In genomic region chr14:32189806-32190205, GRCh38 we compare ENCODE assay signal across 15 cellular contexts. TPM values are rescaled to one million over a fixed set of nuclear protein-coding genes. Genes with fewer than 3 reads are reported as not detected.
DNase-seq lines count a peak whose midpoint lies in the region; ATAC-seq and TF ChIP-seq lines count a peak whose summit lies in the region.
"Had no signal": no experiment of that assay in that cellular context is flagged by ENCODE, and none has a peak within 500 bp of the region (broad histone marks: within the 10 kb centered on the region; RNA-seq: fewer than 3 reads in every experiment).

No MANE protein-coding gene starts in this region.

- ATAC-seq in activated naive CD8-positive, alpha-beta T cell treated with anti-CD3 and anti-CD28 coated beads, Interleukin-2, amount 10 ng/mL, durations not matched to agents 7 days and 5 days (ENCODE audit: low read depth) = no peak
- no peak for ATAC-seq in GM23338

- intact Hi-C loops in spleen (cut with DNase I; ENCODE audit: low total_unique reads) = no loop called here

- H3K27ac ChIP-seq in spleen (peak overlapping the region in 5 of 8 donors; percentile 47 to 66 (median 60)), GM23338 (ENCODE audit: low read depth) (no peak overlapping the region)
- H3K27ac ChIP-seq: GM23248 had no signal

- H3K36me3 Mint-ChIP-seq in activated naive CD8-positive, alpha-beta T cell treated with anti-CD3 and anti-CD28 coated beads, Interleukin-2, amount 10 ng/mL, durations not matched to agents 7 days and 5 days = peaks cover 3% of the 10 kb centered on the region
- no peaks in the 10 kb centered on the region for H3K36me3 Mint-ChIP-seq in activated naive CD8-positive, alpha-beta T cell treated with anti-CD3 and anti-CD28 coated beads for 36 hours
- 0 out of 3 replicates have a peak, but pooled peaks cover 3% of the 10 kb centered on the region for H3K36me3 Mint-ChIP-seq in GM23338 (ENCODE audit: low read depth)
- no peaks in the 10 kb centered on the region for H3K36me3 Mint-ChIP-seq in type B pancreatic cell

- no peak overlapping the region for H2AFZ ChIP-seq in GM23338
- H2AFZ ChIP-seq: GM23248 had no signal

- H3K4me3 ChIP-seq in spleen (no peak overlapping the region), GM23338 (no peak overlapping the region)
- H3K4me3 ChIP-seq: GM23248 had no signal

- TF ChIP-seq POLR2A in spleen (IDR thresholded peaks at IDR 0.05) = no peak

- WGBS in spleen, 5 donors = 48 to 70% (median 64%) methylated on average over 1 of the region's 1 CpG

- DNase-seq in activated naive CD8-positive, alpha-beta T cell treated with anti-CD3 and anti-CD28 coated beads, Interleukin-2, amount 10 ng/mL, durations not matched to agents 7 days and 5 days = no peak
- no peak for DNase-seq in activated naive CD8-positive, alpha-beta T cell treated with anti-CD3 and anti-CD28 coated beads for 36 hours
- DNase-seq in OCI-M1 (lab: John Stamatoyannopoulos, UW) (peak; percentile 34), spleen (no peak), GM23338 (ENCODE audit: low spot score) (no peak), type B pancreatic cell (ENCODE audit: extremely low spot score, unreplicated experiment) (no peak)
- no peak for DNase-seq in activated naive CD4-positive, alpha-beta T cell (lab: John Stamatoyannopoulos, UW)
- DNase-seq: 8988T; C1 segment of cervical spinal cord; Calu3; CD4-positive, alpha-beta T cell; DMS 273 treated with DMSO at 0.1 percent for 48 hours; GM23248; H7 had no signal

- H3K9me3 Mint-ChIP-seq in activated naive CD8-positive, alpha-beta T cell treated with anti-CD3 and anti-CD28 coated beads, Interleukin-2, amount 10 ng/mL, durations not matched to agents 7 days and 5 days = peaks cover 4% of the 10 kb centered on the region
- H3K9me3 Mint-ChIP-seq in activated naive CD8-positive, alpha-beta T cell treated with anti-CD3 and anti-CD28 coated beads for 36 hours = peaks cover 4% of the 10 kb centered on the region
- H3K9me3 Mint-ChIP-seq in GM23338 = peaks cover 14% of the 10 kb centered on the region
- H3K9me3 Mint-ChIP-seq in type B pancreatic cell = peaks cover 6% of the 10 kb centered on the region

- H3F3A ChIP-seq in GM23338 (replicated peaks; ENCODE audit: low read depth) = no peaks in the 10 kb centered on the region

- H3K4me2 ChIP-seq in GM23338 = no peak overlapping the region

- H3K4me1 ChIP-seq in spleen (peaks cover 0 to 35% (median 10%) of the 10 kb centered on the region in 6 donors), GM23338 (ENCODE audit: insufficient read depth) (no peaks in the 10 kb centered on the region)

- TF ChIP-seq CTCF in spleen (IDR thresholded peaks at IDR 0.05 in 8 of 11, conservative IDR thresholded peaks at IDR 0.05 in 3 of 11) = no peak
- TF ChIP-seq CTCF in GM23338 (conservative IDR thresholded peaks at IDR 0.05; ENCODE audit: low read depth in 2 of 2) = no peak
- TF ChIP-seq CTCF in type B pancreatic cell (conservative IDR thresholded peaks at IDR 0.05) = no peak

- peaks cover 6% of the 10 kb centered on the region for H3K4me1 Mint-ChIP-seq in activated naive CD8-positive, alpha-beta T cell treated with anti-CD3 and anti-CD28 coated beads, Interleukin-2, amount 10 ng/mL, durations not matched to agents 7 days and 5 days
- H3K4me1 Mint-ChIP-seq in activated naive CD8-positive, alpha-beta T cell treated with anti-CD3 and anti-CD28 coated beads for 36 hours = peaks cover 14% of the 10 kb centered on the region
- H3K4me1 Mint-ChIP-seq in GM23338 (no peaks in the 10 kb centered on the region), type B pancreatic cell (ENCODE audit: unreplicated experiment) (no peaks in the 10 kb centered on the region)

- no peaks in the 10 kb centered on the region for H3K27me3 ChIP-seq in spleen (replicated peaks in 1 of 7)
- H3K27me3 ChIP-seq in GM23338 (ENCODE audit: insufficient read depth) = no peaks in the 10 kb centered on the region

- peaks cover 4% of the 10 kb centered on the region for H3K27me3 Mint-ChIP-seq in activated naive CD8-positive, alpha-beta T cell treated with anti-CD3 and anti-CD28 coated beads, Interleukin-2, amount 10 ng/mL, durations not matched to agents 7 days and 5 days
- peaks cover 9% of the 10 kb centered on the region for H3K27me3 Mint-ChIP-seq in activated naive CD8-positive, alpha-beta T cell treated with anti-CD3 and anti-CD28 coated beads for 36 hours
- H3K27me3 Mint-ChIP-seq in GM23338 (ENCODE audit: insufficient read depth, low read depth, poor library complexity) (no peaks in the 10 kb centered on the region), type B pancreatic cell (no peaks in the 10 kb centered on the region)
- H3K27me3 Mint-ChIP-seq: CD4-positive, alpha-beta T cell had no signal

- no peak overlapping the region for H3K27ac Mint-ChIP-seq in activated naive CD8-positive, alpha-beta T cell treated with anti-CD3 and anti-CD28 coated beads, Interleukin-2, amount 10 ng/mL, durations not matched to agents 7 days and 5 days
- no peak overlapping the region for H3K27ac Mint-ChIP-seq in activated naive CD8-positive, alpha-beta T cell treated with anti-CD3 and anti-CD28 coated beads for 36 hours
- no peak overlapping the region for H3K27ac Mint-ChIP-seq in GM23338
- H3K27ac Mint-ChIP-seq in type B pancreatic cell = no peak overlapping the region
- H3K27ac Mint-ChIP-seq: CD4-positive, alpha-beta T cell had no signal

- POLR2A ChIA-PET in activated naive CD8-positive, alpha-beta T cell treated with anti-CD3 and anti-CD28 coated beads, Interleukin-2, amount 10 ng/mL, durations not matched to agents 7 days and 5 days (lab: Charles Lee) = no interaction called here

- 0 out of 2 replicates have a peak, but pooled peaks cover 3% of the 10 kb centered on the region for H3K9me2 ChIP-seq in GM23338 (ENCODE audit: insufficient read depth)

- peak overlapping the region; percentile 31 for H3K4me3 Mint-ChIP-seq in activated naive CD8-positive, alpha-beta T cell treated with anti-CD3 and anti-CD28 coated beads, Interleukin-2, amount 10 ng/mL, durations not matched to agents 7 days and 5 days
- no peak overlapping the region for H3K4me3 Mint-ChIP-seq in activated naive CD8-positive, alpha-beta T cell treated with anti-CD3 and anti-CD28 coated beads for 36 hours
- H3K4me3 Mint-ChIP-seq in GM23338 (no peak overlapping the region), type B pancreatic cell (no peak overlapping the region)
- H3K4me3 Mint-ChIP-seq: CD4-positive, alpha-beta T cell had no signal

- H3K9me3 ChIP-seq in spleen = peaks cover 0 to 11% (median 8%) of the 10 kb centered on the region in 8 donors

- H4K20me1 ChIP-seq in GM23338 (replicated peaks; ENCODE audit: insufficient read depth) = no peaks in the 10 kb centered on the region

- H3K79me2 ChIP-seq in GM23338 (replicated peaks; ENCODE audit: insufficient read depth) = no peaks in the 10 kb centered on the region

- H3K36me3 ChIP-seq in spleen (no peaks in the 10 kb centered on the region), GM23338 (ENCODE audit: insufficient read depth) (no peaks in the 10 kb centered on the region; the same call in none of the 2 replicates)

TF ChIP-seq in GM23338, 12 proteins besides CTCF, POLR2A, EP300 and RAD21 (continues in another document):
- no peak for TF ChIP-seq EZH2 (IDR thresholded peaks at IDR 0.05; ENCODE audit: low read depth, unreplicated experiment)
- TF ChIP-seq STAT1 (IDR thresholded peaks at IDR 0.05; ENCODE audit: unreplicated experiment) = no peak
- TF ChIP-seq, protein P1, sequence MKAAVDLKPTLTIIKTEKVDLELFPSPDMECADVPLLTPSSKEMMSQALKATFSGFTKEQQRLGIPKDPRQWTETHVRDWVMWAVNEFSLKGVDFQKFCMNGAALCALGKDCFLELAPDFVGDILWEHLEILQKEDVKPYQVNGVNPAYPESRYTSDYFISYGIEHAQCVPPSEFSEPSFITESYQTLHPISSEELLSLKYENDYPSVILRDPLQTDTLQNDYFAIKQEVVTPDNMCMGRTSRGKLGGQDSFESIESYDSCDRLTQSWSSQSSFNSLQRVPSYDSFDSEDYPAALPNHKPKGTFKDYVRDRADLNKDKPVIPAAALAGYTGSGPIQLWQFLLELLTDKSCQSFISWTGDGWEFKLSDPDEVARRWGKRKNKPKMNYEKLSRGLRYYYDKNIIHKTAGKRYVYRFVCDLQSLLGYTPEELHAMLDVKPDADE (IDR thresholded peaks at IDR 0.05) = no peak
- TF ChIP-seq JUNB (IDR thresholded peaks at IDR 0.05; ENCODE audit: unreplicated experiment) = no peak
- no peak for TF ChIP-seq CREB1 (CRISPR knock-in tag; IDR thresholded peaks at IDR 0.05; ENCODE audit: low read depth)
- no peak for TF ChIP-seq EZH2phosphoT487 (IDR thresholded peaks at IDR 0.05; ENCODE audit: unreplicated experiment)
- TF ChIP-seq ZNF114 (CRISPR knock-in tag; IDR thresholded peaks at IDR 0.05) = no peak
- TF ChIP-seq NANOG (IDR thresholded peaks at IDR 0.05; ENCODE audit: borderline replicate concordance) = no peak

RNA-seq across cellular contexts. Expression of gene RNU6-7, which starts 12.0 kb away (rescaled TPM):
- not detected for total RNA-seq in activated naive CD8-positive, alpha-beta T cell treated with anti-CD3 and anti-CD28 coated beads, Interleukin-2, amount 10 ng/mL, durations not matched to agents 7 days and 5 days
- not detected for total RNA-seq in activated naive CD8-positive, alpha-beta T cell treated with anti-CD3 and anti-CD28 coated beads for 36 hours
- total RNA-seq in spleen = not detected
- not detected for polyA plus RNA-seq in spleen
- total RNA-seq in GM23338 (2014; rRNA removed; shearing (Covaris generic)) = not detected in 2 replicates
- 39.1 TPM in 1 of 2 replicates, not detected in the other for polyA plus RNA-seq in GM23338 (2016; fragmentation: Nextera tagmentation; extraction: Ambion mirVana)
- not detected in 2 replicates for total RNA-seq in type B pancreatic cell (ENCODE audit: low replicate concordance)
- total RNA-seq: Calu3; CD4-positive, alpha-beta T cell; Daoy; GM23248; H7 had no signal
- polyA plus RNA-seq: GM23248 had no signal

RNA-seq across cellular contexts. Expression of gene RNU6-8, which starts 13.3 kb away (rescaled TPM):
- not detected for total RNA-seq in activated naive CD8-positive, alpha-beta T cell treated with anti-CD3 and anti-CD28 coated beads, Interleukin-2, amount 10 ng/mL, durations not matched to agents 7 days and 5 days
- total RNA-seq in activated naive CD8-positive, alpha-beta T cell treated with anti-CD3 and anti-CD28 coated beads for 36 hours = not detected
- total RNA-seq in spleen = not detected
- polyA plus RNA-seq in spleen = not detected
- not detected in 2 replicates for total RNA-seq in GM23338 (2014; rRNA removed; shearing (Covaris generic))
- polyA plus RNA-seq in GM23338 (2016; fragmentation: Nextera tagmentation; extraction: Ambion mirVana) = 39.1 TPM in 1 of 2 replicates, not detected in the other
- total RNA-seq in type B pancreatic cell (ENCODE audit: low replicate concordance) = not detected in 2 replicates
- total RNA-seq: Calu3; CD4-positive, alpha-beta T cell; Daoy; GM23248; H7 had no signal
- polyA plus RNA-seq: GM23248 had no signal
